In the genomic region with DNA sequence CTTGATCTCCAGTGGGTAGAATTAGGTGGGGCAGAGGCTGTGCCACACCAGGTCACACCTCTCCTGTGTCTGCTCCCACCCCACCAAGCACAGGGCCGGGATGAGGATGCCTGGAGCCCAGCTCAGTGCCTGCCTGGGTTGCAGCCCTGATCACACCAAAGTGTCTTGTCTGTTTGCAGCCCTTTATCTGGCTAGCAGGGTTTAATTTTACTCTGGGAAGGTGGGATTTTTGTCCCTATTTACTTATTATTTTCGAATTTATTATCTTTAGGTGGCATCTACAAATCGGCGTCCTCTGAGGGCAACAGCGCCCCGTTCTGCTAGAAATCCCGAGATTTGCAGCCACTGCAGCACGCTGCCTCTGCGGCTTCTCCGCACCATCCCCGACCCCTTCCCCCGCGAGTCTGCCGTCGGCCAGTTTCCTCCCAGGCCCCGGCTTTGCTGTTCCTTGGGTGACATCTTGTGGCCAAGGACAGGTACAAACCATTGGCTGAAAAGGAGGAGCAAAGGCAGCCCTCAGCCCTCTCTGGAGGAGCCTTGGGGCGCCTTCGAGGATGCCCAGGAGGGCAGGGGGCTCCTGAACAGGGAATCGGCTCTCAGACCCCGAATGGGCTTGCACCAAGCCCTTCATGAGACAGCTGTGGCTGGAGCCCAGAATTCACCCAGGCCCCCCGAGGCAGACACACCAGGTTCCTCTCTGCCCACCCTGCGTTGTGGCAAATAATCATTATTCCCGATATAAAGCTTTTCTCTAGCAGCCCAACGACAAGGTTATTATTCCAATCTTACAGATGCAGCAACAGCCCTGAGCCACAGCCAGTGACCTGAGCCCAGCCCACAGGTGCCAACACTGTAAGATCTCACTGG, we compare ENCODE assay signal across 1 cellular context.
TF ChIP-seq lines count a peak whose summit lies in the region.

No MANE protein-coding gene starts in this region.

TF ChIP-seq in K562, 482 proteins besides CTCF, POLR2A, EP300 and RAD21 (continued from another document):
- TF ChIP-seq, protein P1, sequence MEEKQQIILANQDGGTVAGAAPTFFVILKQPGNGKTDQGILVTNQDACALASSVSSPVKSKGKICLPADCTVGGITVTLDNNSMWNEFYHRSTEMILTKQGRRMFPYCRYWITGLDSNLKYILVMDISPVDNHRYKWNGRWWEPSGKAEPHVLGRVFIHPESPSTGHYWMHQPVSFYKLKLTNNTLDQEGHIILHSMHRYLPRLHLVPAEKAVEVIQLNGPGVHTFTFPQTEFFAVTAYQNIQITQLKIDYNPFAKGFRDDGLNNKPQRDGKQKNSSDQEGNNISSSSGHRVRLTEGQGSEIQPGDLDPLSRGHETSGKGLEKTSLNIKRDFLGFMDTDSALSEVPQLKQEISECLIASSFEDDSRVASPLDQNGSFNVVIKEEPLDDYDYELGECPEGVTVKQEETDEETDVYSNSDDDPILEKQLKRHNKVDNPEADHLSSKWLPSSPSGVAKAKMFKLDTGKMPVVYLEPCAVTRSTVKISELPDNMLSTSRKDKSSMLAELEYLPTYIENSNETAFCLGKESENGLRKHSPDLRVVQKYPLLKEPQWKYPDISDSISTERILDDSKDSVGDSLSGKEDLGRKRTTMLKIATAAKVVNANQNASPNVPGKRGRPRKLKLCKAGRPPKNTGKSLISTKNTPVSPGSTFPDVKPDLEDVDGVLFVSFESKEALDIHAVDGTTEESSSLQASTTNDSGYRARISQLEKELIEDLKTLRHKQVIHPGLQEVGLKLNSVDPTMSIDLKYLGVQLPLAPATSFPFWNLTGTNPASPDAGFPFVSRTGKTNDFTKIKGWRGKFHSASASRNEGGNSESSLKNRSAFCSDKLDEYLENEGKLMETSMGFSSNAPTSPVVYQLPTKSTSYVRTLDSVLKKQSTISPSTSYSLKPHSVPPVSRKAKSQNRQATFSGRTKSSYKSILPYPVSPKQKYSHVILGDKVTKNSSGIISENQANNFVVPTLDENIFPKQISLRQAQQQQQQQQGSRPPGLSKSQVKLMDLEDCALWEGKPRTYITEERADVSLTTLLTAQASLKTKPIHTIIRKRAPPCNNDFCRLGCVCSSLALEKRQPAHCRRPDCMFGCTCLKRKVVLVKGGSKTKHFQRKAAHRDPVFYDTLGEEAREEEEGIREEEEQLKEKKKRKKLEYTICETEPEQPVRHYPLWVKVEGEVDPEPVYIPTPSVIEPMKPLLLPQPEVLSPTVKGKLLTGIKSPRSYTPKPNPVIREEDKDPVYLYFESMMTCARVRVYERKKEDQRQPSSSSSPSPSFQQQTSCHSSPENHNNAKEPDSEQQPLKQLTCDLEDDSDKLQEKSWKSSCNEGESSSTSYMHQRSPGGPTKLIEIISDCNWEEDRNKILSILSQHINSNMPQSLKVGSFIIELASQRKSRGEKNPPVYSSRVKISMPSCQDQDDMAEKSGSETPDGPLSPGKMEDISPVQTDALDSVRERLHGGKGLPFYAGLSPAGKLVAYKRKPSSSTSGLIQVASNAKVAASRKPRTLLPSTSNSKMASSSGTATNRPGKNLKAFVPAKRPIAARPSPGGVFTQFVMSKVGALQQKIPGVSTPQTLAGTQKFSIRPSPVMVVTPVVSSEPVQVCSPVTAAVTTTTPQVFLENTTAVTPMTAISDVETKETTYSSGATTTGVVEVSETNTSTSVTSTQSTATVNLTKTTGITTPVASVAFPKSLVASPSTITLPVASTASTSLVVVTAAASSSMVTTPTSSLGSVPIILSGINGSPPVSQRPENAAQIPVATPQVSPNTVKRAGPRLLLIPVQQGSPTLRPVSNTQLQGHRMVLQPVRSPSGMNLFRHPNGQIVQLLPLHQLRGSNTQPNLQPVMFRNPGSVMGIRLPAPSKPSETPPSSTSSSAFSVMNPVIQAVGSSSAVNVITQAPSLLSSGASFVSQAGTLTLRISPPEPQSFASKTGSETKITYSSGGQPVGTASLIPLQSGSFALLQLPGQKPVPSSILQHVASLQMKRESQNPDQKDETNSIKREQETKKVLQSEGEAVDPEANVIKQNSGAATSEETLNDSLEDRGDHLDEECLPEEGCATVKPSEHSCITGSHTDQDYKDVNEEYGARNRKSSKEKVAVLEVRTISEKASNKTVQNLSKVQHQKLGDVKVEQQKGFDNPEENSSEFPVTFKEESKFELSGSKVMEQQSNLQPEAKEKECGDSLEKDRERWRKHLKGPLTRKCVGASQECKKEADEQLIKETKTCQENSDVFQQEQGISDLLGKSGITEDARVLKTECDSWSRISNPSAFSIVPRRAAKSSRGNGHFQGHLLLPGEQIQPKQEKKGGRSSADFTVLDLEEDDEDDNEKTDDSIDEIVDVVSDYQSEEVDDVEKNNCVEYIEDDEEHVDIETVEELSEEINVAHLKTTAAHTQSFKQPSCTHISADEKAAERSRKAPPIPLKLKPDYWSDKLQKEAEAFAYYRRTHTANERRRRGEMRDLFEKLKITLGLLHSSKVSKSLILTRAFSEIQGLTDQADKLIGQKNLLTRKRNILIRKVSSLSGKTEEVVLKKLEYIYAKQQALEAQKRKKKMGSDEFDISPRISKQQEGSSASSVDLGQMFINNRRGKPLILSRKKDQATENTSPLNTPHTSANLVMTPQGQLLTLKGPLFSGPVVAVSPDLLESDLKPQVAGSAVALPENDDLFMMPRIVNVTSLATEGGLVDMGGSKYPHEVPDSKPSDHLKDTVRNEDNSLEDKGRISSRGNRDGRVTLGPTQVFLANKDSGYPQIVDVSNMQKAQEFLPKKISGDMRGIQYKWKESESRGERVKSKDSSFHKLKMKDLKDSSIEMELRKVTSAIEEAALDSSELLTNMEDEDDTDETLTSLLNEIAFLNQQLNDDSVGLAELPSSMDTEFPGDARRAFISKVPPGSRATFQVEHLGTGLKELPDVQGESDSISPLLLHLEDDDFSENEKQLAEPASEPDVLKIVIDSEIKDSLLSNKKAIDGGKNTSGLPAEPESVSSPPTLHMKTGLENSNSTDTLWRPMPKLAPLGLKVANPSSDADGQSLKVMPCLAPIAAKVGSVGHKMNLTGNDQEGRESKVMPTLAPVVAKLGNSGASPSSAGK (IDR thresholded peaks at IDR 0.05): no peak
- TF ChIP-seq STAT6 (CRISPR knock-in tag; IDR thresholded peaks at IDR 0.05): no peak
- TF ChIP-seq MNT (conservative IDR thresholded peaks at IDR 0.05): no peak
- TF ChIP-seq RB1 (IDR thresholded peaks at IDR 0.05; ENCODE audit: low read depth): peak; percentile 52; the same call in 1 of the 2 replicates
- TF ChIP-seq HDAC3 (IDR thresholded peaks at IDR 0.05; ENCODE audit: borderline replicate concordance, partially characterized antibody): no peak
- peak; percentile 71; the same call in 1 of the 2 replicates for TF ChIP-seq CC2D1A (IDR thresholded peaks at IDR 0.05)
- 0 out of 2 replicates have a peak, but pooled peaks have one; percentile 26 for TF ChIP-seq TOE1 (IDR thresholded peaks at IDR 0.05; ENCODE audit: borderline replicate concordance)
- TF ChIP-seq TOE1 (CRISPR knock-in tag; IDR thresholded peaks at IDR 0.05; ENCODE audit: borderline replicate concordance, low read depth): no peak
- TF ChIP-seq SMC3 (conservative IDR thresholded peaks at IDR 0.05; ENCODE audit: insufficient read depth, low read depth, low read length): peak; percentile 92
- TF ChIP-seq JUND (IDR thresholded peaks at IDR 0.05; ENCODE audit: borderline replicate concordance, low read depth, low read length): 0 out of 2 replicates have a peak, but pooled peaks have one; percentile 21
- no peak for TF ChIP-seq JUND (tag; IDR thresholded peaks at IDR 0.05; ENCODE audit: borderline replicate concordance, low read depth, low read length)
- no peak for TF ChIP-seq NBN (IDR thresholded peaks at IDR 0.05; ENCODE audit: low read depth)
- TF ChIP-seq RCOR1 (IDR thresholded peaks at IDR 0.05; ENCODE audit: borderline replicate concordance in 1 of 2, low read depth in 2 of 2, low read length in 2 of 2): peak in 1 of 2 experiments; percentile 45; a peak in 1 of 4 replicates
- TF ChIP-seq ARID2 (IDR thresholded peaks at IDR 0.05): peak; percentile 63; the same call in 1 of the 2 replicates
- no peak for TF ChIP-seq PURB (CRISPR knock-in tag; IDR thresholded peaks at IDR 0.05; ENCODE audit: low read depth)
- peak; percentile 3; the same call in 1 of the 2 replicates for TF ChIP-seq POLR2G (IDR thresholded peaks at IDR 0.05; ENCODE audit: low read depth, low read length)
